In the genomic region with DNA sequence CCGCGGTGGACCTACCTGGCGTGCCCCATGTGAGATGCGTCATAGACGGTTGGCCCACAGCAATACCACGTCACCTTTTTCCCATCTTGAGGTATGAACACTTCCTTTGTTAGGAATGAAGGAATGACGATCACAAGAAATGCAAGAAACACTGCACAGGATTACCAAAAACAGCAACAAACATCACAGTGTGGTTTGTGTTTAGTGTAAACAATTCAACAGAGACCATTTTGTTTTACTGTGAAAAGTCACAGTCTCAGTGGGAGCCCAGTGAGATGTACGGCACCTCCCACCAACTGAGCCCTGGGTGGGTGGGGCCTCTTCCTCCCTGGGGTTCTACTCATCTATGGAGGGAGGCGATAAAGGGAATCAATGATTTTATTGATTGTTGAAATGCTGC, we compare ENCODE assay signal across 25 cellular contexts. TPM values are rescaled to one million over a fixed set of nuclear protein-coding genes. Genes with fewer than 3 reads are reported as not detected.
DNase-seq lines count a peak whose midpoint lies in the region; TF ChIP-seq lines count a peak whose summit lies in the region.
"Had no signal": no experiment of that assay in that cellular context is flagged by ENCODE, and none has a peak within 500 bp of the region (broad histone marks: within the 10 kb centered on the region; RNA-seq: fewer than 3 reads in every experiment).

No MANE protein-coding gene starts in this region.

- no peaks in the 10 kb centered on the region for H3K9me3 ChIP-seq in osteoblast (ENCODE audit: low read depth, low read length)
- H3K9me3 ChIP-seq: BE2C, HAP-1, MG63 had no signal

- H4K20me1 ChIP-seq in osteoblast (ENCODE audit: insufficient read depth, low read length): peaks cover 52% of the 10 kb centered on the region

- H3K36me3 ChIP-seq in osteoblast (ENCODE audit: insufficient read depth, low read length): peaks cover 72% of the 10 kb centered on the region

- H3K4me1 ChIP-seq in osteoblast (ENCODE audit: insufficient read depth, low read length): peaks cover 16% of the 10 kb centered on the region
- H3K4me1 ChIP-seq: BE2C, HAP-1 had no signal

- H3K27me3 Mint-ChIP-seq in T-helper 2 cell treated with Interferon-gamma antibody and Interleukin-4, amounts not matched to agents 5 μg/mL and 100 μg/mL, for 36 hours (ENCODE audit: low read depth): no peaks in the 10 kb centered on the region

- H3K4me3 Mint-ChIP-seq in T-helper 2 cell treated with Interferon-gamma antibody and Interleukin-4, amounts not matched to agents 5 μg/mL and 100 μg/mL, for 36 hours: no peak overlapping the region
- H3K4me3 Mint-ChIP-seq: CD14-positive monocyte, HFFc6 had no signal

- H3K4me1 Mint-ChIP-seq in T-helper 2 cell treated with Interferon-gamma antibody and Interleukin-4, amounts not matched to agents 5 μg/mL and 100 μg/mL, for 36 hours (ENCODE audit: low read depth): peaks cover 15% of the 10 kb centered on the region

- H3K27me3 ChIP-seq in osteoblast (ENCODE audit: insufficient read depth, low read length): no peaks in the 10 kb centered on the region
- H3K27me3 ChIP-seq: BE2C, MG63 had no signal

- H3K4me2 ChIP-seq in osteoblast (ENCODE audit: insufficient read depth, low read length): no peak overlapping the region

- peaks cover 63% of the 10 kb centered on the region for H3K79me2 ChIP-seq in osteoblast (ENCODE audit: insufficient read depth, low read length)

- TF ChIP-seq CTCF in osteoblast (IDR thresholded peaks at IDR 0.05; ENCODE audit: extremely low read depth, low read depth, low read length): no peak

- no peak overlapping the region for H3K4me3 ChIP-seq in osteoblast (ENCODE audit: insufficient read depth, low read length)
- H3K4me3 ChIP-seq: HAP-1, MG63 had no signal

- H3K27ac Mint-ChIP-seq in T-helper 2 cell treated with Interferon-gamma antibody and Interleukin-4, amounts not matched to agents 5 μg/mL and 100 μg/mL, for 36 hours: peak overlapping the region; percentile 36
- H3K27ac Mint-ChIP-seq: HFFc6 had no signal

- H3K36me3 Mint-ChIP-seq in T-helper 2 cell treated with Interferon-gamma antibody and Interleukin-4, amounts not matched to agents 5 μg/mL and 100 μg/mL, for 36 hours (ENCODE audit: low read depth): peaks cover 39% of the 10 kb centered on the region

- no peaks in the 10 kb centered on the region for H3K9me3 Mint-ChIP-seq in T-helper 2 cell treated with Interferon-gamma antibody and Interleukin-4, amounts not matched to agents 5 μg/mL and 100 μg/mL, for 36 hours
- H3K9me3 Mint-ChIP-seq: CD14-positive monocyte, HFFc6 had no signal

- H2AFZ ChIP-seq in osteoblast (ENCODE audit: low read length): no peak overlapping the region

- H3K27ac ChIP-seq in angular gyrus (ENCODE audit: low read depth, low read length) (peak overlapping the region; percentile 7), osteoblast (ENCODE audit: low read depth, low read length) (no peak overlapping the region), substantia nigra (ENCODE audit: low read depth, low read length, poor library complexity, severe bottlenecking) (peak overlapping the region; percentile 52)
- H3K27ac ChIP-seq: 22Rv1 had no signal

- DNase-seq in T-helper 2 cell treated with Interferon-gamma antibody and Interleukin-4, amounts not matched to agents 5 μg/mL and 100 μg/mL, for 36 hours (ENCODE audit: low spot score): no peak
- DNase-seq in T-helper 2 cell: no peak
- DNase-seq in osteoblast (ENCODE audit: insufficient read length, low spot score, missing footprints): peak; percentile 23
- DNase-seq in substantia nigra (lab: John Stamatoyannopoulos, UW): no peak
- DNase-seq in NCI-H446 treated with DMSO at 0.1 percent for 48 hours (lab: John Stamatoyannopoulos, UW): no peak
- DNase-seq in stimulated activated CD4-positive, alpha-beta T cell treated with anti-CD3 and anti-CD28 coated beads, Interleukin-4, amount 100 ng/mL, for 1 hour: no peak
- DNase-seq: BE2C, Calu3, DMS79 treated with DMSO at 0.1 percent for 48 hours, GF-D8, GOT3, HFFc6, IMR-90, KG1, MG63, NCI-H1105 treated with DMSO at 0.1 percent for 48 hours, NCI-H146, NCI-H2029, NCI-H526 treated with DMSO at 0.1 percent for 48 hours, Right ventricle myocardium superior, RPMI8226 had no signal

RNA-seq across cellular contexts. Expression of a gene that starts 16.3 kb away (rescaled TPM):
- 99.3 and 106 TPM in 2 replicates for total RNA-seq in osteoblast

RNA-seq across cellular contexts. Expression of a gene that starts 48.8 kb away (rescaled TPM):
- total RNA-seq in osteoblast: 72.0 and 87.8 TPM in 2 replicates
